21 cellular contexts compared by ENCODE assay signal in the genomic region with DNA sequence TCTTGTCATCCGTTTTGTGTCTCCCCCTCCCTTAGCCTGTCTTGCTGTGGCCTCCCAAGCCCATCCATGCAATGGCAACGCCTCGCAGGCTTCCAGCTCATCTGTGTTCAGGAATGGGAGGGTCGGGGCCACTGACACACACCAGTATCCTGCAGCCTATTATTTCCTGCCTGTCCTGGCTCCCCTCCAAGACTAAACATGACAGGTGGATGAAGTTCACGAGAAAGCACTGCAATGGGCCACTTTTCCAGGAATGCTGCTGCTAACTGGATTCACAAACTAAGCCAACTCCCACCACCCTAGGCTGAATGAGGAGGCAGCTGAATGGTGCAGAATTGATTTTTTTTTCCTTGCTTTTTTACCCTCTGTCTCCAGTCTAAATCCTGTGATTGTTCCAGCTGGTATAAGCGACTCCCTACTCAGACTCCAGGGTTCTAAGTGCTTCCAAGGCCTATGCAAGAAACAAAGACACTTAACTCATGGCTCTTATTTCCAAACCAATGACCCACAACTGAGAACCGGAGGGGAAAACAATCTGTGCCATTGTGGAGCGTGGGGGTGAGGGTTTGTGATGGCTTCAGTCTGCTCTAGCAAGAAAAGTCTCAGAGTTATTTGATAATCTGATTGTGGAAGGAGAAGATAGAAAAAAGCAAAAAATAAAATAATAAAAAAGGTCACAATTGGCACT. TPM values are rescaled to one million over a fixed set of nuclear protein-coding genes. Genes with fewer than 3 reads are reported as not detected.
DNase-seq lines count a peak whose midpoint lies in the region; ATAC-seq and TF ChIP-seq lines count a peak whose summit lies in the region.
"Had no signal": no experiment of that assay in that cellular context is flagged by ENCODE, and none has a peak within 500 bp of the region (broad histone marks: within the 10 kb centered on the region; RNA-seq: fewer than 3 reads in every experiment).

No MANE protein-coding gene starts in this region.

- H3K4me1 ChIP-seq in heart left ventricle (no peaks in the 10 kb centered on the region), thyroid gland (peaks cover 13 to 22% of the 10 kb centered on the region in 2 donors)
- H3K4me1 ChIP-seq: colonic mucosa, uterus had no signal

- H3K36me3 ChIP-seq in heart left ventricle: no peaks in the 10 kb centered on the region
- no peaks in the 10 kb centered on the region for H3K36me3 ChIP-seq in thyroid gland
- H3K36me3 ChIP-seq: colonic mucosa, stomach, uterus had no signal

- TF ChIP-seq POLR2A in heart left ventricle (IDR thresholded peaks at IDR 0.05) (no peak), thyroid gland (IDR thresholded peaks at IDR 0.05) (no peak)

- TF ChIP-seq CTCF in heart left ventricle (IDR thresholded peaks at IDR 0.05) (no peak), thyroid gland (IDR thresholded peaks at IDR 0.05) (no peak)

- H3K9me3 ChIP-seq in heart left ventricle (peaks cover 0 to 6% (median 0%) of the 10 kb centered on the region in 12 donors), thyroid gland (no peaks in the 10 kb centered on the region)
- H3K9me3 ChIP-seq: colonic mucosa, stomach, uterus had no signal

- intact Hi-C loops in heart left ventricle (cut with DNase I) (no loop called here), Right ventricle myocardium superior (cut with DNase I) (no loop called here), thyroid gland (cut with DNase I) (no loop called here)

- DNase-seq in heart left ventricle: peak in 3 of 5 donors; percentile 21 to 46 (median 30)
- no peak for DNase-seq in Right ventricle myocardium superior
- peak; percentile 19 for DNase-seq in NCI-H345 treated with DMSO at 0.1 percent for 48 hours (lab: John Stamatoyannopoulos, UW; ENCODE audit: unreplicated experiment)
- peak; percentile 71 for DNase-seq in islet precursor cell
- DNase-seq in thyroid gland: peak; percentile 55 to 66
- DNase-seq in NCI-H2171 treated with DMSO at 0.1 percent for 48 hours (lab: John Stamatoyannopoulos, UW): no peak
- DNase-seq: activated CD4-positive, alpha-beta memory T cell treated with anti-CD3 and anti-CD28 coated beads, Interleukin-2, amount 10 ng/mL, durations not matched to agents 7 days and 5 days; activated T-cell treated with anti-CD3 and anti-CD28 coated beads, Interleukin-2, amount 50 U/mL, for 24 hours; CD4-positive, alpha-beta memory T cell; colonic mucosa; GDM1; NCI-H2107; nucleus accumbens; stimulated activated CD4-positive, alpha-beta T cell treated with anti-CD3 and anti-CD28 coated beads, Interleukin-1b, Interleukin-23, amount 100 ng/mL, for 48 hours; stomach had no signal

- WGBS in heart left ventricle, 4 donors: 43 to 54% (median 48%) methylated on average over 8 of the region's 8 CpGs
- 20 to 22% methylated on average over 7 to 8 of the region's 8 CpGs for WGBS in thyroid gland, 2 donors

- H3K4me3 ChIP-seq in heart left ventricle (no peak overlapping the region), thyroid gland (replicated peaks in 1 of 3) (no peak overlapping the region)
- H3K4me3 ChIP-seq: colonic mucosa, stomach, uterus had no signal

- ATAC-seq in heart left ventricle (peak in 3 of 4 donors; percentile 45 to 74 (median 71)), Right ventricle myocardium superior (ENCODE audit: poor library complexity) (no peak), HG03280 (IDR thresholded peaks at IDR 0.05; ENCODE audit: unreplicated experiment) (no peak), HG03521 (IDR thresholded peaks at IDR 0.05; ENCODE audit: unreplicated experiment) (no peak)
- ATAC-seq: activated naive CD4-positive, alpha-beta T cell treated with anti-CD3 and anti-CD28 coated beads, Interleukin-2, amount 50 U/mL, for 72 hours; WTC11 had no signal

- H3K27ac ChIP-seq in heart left ventricle: no peak overlapping the region
- H3K27ac ChIP-seq in thyroid gland: peak overlapping the region in 1 of 3 donors; percentile 29
- H3K27ac ChIP-seq: colonic mucosa, stomach, uterus had no signal

- peaks cover 0 to 19% (median 0%) of the 10 kb centered on the region in 9 donors for H3K27me3 ChIP-seq in heart left ventricle
- H3K27me3 ChIP-seq in thyroid gland: no peaks in the 10 kb centered on the region
- H3K27me3 ChIP-seq: colonic mucosa, stomach, uterus had no signal

RNA-seq across cellular contexts. Expression of gene TMEM100, which starts 23.3 kb away (rescaled TPM):
- total RNA-seq in heart left ventricle (1 to 10 TPM; 2.3 to 9.3 (median 6.0) TPM), Right ventricle myocardium superior (15.5 TPM), thyroid gland (10 to 100 TPM in 1 of 4 donors, 1 to 10 TPM in 3; 2.5 to 12.9 (median 6.4) TPM)
- polyA plus RNA-seq in heart left ventricle: 1 to 10 TPM; 4.1 to 5.3 TPM
- total RNA-seq: activated CD4-positive, alpha-beta memory T cell treated with anti-CD3 and anti-CD28 coated beads, Interleukin-2, amount 10 ng/mL, durations not matched to agents 7 days and 5 days; activated naive CD4-positive, alpha-beta T cell treated with anti-CD3 and anti-CD28 coated beads, Interleukin-2, amount 50 U/mL, for 72 hours; CD4-positive, alpha-beta memory T cell; epithelial cell of proximal tubule had no signal
- polyA plus RNA-seq: CD4-positive, alpha-beta memory T cell had no signal

RNA-seq across cellular contexts. Expression of gene PCTP, which starts 51.5 kb away (rescaled TPM):
- total RNA-seq in heart left ventricle (10 to 100 TPM; 14.8 to 22.6 (median 18.6) TPM), Right ventricle myocardium superior (19.1 TPM), thyroid gland (10 to 100 TPM; 13.7 to 17.2 (median 14.8) TPM)
- 10 to 100 TPM; 11.8 to 21.1 TPM for polyA plus RNA-seq in heart left ventricle

Comparison
In these comparisons a context has a peak if more than half of its experiments do, and no peak if none do; other contexts are left out.
1. ATAC-seq: peak in heart left ventricle (3 of 4); none in Right ventricle myocardium superior (single experiment), HG03280 (single experiment) and HG03521 (single experiment).
2. DNase-seq: peak in heart left ventricle (3 of 5), NCI-H345 treated with DMSO at 0.1 percent for 48 hours (single experiment), islet precursor cell (single experiment) and thyroid gland (2 of 2); none in Right ventricle myocardium superior (single experiment) and NCI-H2171 treated with DMSO at 0.1 percent for 48 hours (single experiment).